In genomic region chr1:56817716-56818463, GRCh38 we compare ENCODE assay signal across 23 cellular contexts. TPM values are rescaled to one million over a fixed set of nuclear protein-coding genes. Genes with fewer than 3 reads are reported as not detected.
DNase-seq lines count a peak whose midpoint lies in the region; ATAC-seq, FAIRE-seq and TF ChIP-seq lines count a peak whose summit lies in the region.
"Had no signal": no experiment of that assay in that cellular context is flagged by ENCODE, and none has a peak within 500 bp of the region (broad histone marks: within the 10 kb centered on the region; RNA-seq: fewer than 3 reads in every experiment).

No MANE protein-coding gene starts in this region.

- in situ Hi-C loops in GM23248 (cut with MboI) (loop anchor here (25.0 kb wide), 1 partner anchor 1531 kb away; no protein-coding TSS in a partner anchor), gastrocnemius medialis (cut with MboI; ENCODE audit: low sequenced_read_pairs in 4 of 4) (no loop called here)

- 78 to 79% methylated on average over 6 of the region's 6 CpGs for WGBS in GM23248 (ENCODE audit: low coverage in 1 of 2, low lambda C conversion rate in 2 of 2, missing lambda C conversion rate in 2 of 2), 2 experiments
- 78 to 79% methylated on average over 6 of the region's 6 CpGs for WGBS in lower leg skin, 2 donors

- H3K4me2 ChIP-seq in GM23248 (ENCODE audit: unreplicated experiment): no peak overlapping the region

- H3F3A ChIP-seq in GM23248 (ENCODE audit: insufficient read depth): no peaks in the 10 kb centered on the region

- no peak overlapping the region for H3K27ac ChIP-seq in GM23248
- H3K27ac ChIP-seq in kidney (ENCODE audit: low read depth in 2 of 2, low read length in 2 of 2): peak overlapping the region; percentile 80 to 90
- H3K27ac ChIP-seq in gastrocnemius medialis: peak overlapping the region; percentile 76 to 88 (median 81)
- H3K27ac ChIP-seq: ascending aorta had no signal

- no peak overlapping the region for H3K9ac ChIP-seq in GM23248
- H3K9ac ChIP-seq in kidney (ENCODE audit: low read length in 2 of 2): no peak overlapping the region

- H3K36me3 ChIP-seq in GM23248 (ENCODE audit: low read depth): no peaks in the 10 kb centered on the region
- H3K36me3 ChIP-seq in kidney (ENCODE audit: control insufficient read depth in 1 of 2, insufficient read depth in 2 of 2, low read length in 2 of 2): no peaks in the 10 kb centered on the region
- H3K36me3 ChIP-seq in gastrocnemius medialis: no peaks in the 10 kb centered on the region
- H3K36me3 ChIP-seq: ascending aorta had no signal

- no peaks in the 10 kb centered on the region for H4K20me1 ChIP-seq in GM23248 (ENCODE audit: insufficient read depth)

- no peak overlapping the region for H2AFZ ChIP-seq in GM23248

- H3K27me3 ChIP-seq in GM23248 (replicated peaks; ENCODE audit: insufficient read depth) (no peaks in the 10 kb centered on the region), gastrocnemius medialis (no peaks in the 10 kb centered on the region)
- H3K27me3 ChIP-seq: ascending aorta had no signal

- no peak for FAIRE-seq in kidney (lab: Jason Lieb, UNC)
- no peak for FAIRE-seq in GM12892 (lab: Jason Lieb, UNC)
- FAIRE-seq: H1 had no signal

- H3K4me1 ChIP-seq in GM23248 (ENCODE audit: insufficient read depth) (peaks cover 4% of the 10 kb centered on the region; the same call in 1 of the 2 replicates), kidney (ENCODE audit: control insufficient read depth in 1 of 2, insufficient read depth in 1 of 2, low read depth in 1 of 2, low read length in 2 of 2) (peaks cover 0 to 13% of the 10 kb centered on the region in 2 donors), gastrocnemius medialis (peaks cover 28 to 44% of the 10 kb centered on the region in 2 donors)
- H3K4me1 ChIP-seq: ascending aorta had no signal

- H3K9me3 ChIP-seq in GM23248 (ENCODE audit: low read depth) (no peaks in the 10 kb centered on the region), kidney (ENCODE audit: control insufficient read depth in 1 of 2, low read length in 2 of 2) (no peaks in the 10 kb centered on the region), gastrocnemius medialis (no peaks in the 10 kb centered on the region)
- H3K9me3 ChIP-seq: ascending aorta had no signal

- H3K9me2 ChIP-seq in GM23248 (ENCODE audit: insufficient read depth): no peaks in the 10 kb centered on the region

- TF ChIP-seq POLR2A in gastrocnemius medialis (IDR thresholded peaks at IDR 0.05) (no peak), lower leg skin (IDR thresholded peaks at IDR 0.05) (no peak), GM12892 (IDR thresholded peaks at IDR 0.05; ENCODE audit: low read depth, low read length) (no peak)

- DNase-seq in GM23248: peak; percentile 28
- DNase-seq in cerebellar cortex (ENCODE audit: low spot score): peak; percentile 49
- no peak for DNase-seq in kidney
- peak in 1 of 2 donors; percentile 20 for DNase-seq in gastrocnemius medialis
- DNase-seq in lower leg skin (ENCODE audit: low spot score in 2 of 2): no peak
- DNase-seq in stimulated activated CD8-positive, alpha-beta memory T cell treated with anti-CD3 and anti-CD28 coated beads, Interleukin-4, amount 100 ng/mL, for 48 hours: no peak
- DNase-seq in GM12892 (ENCODE audit: insufficient read length): no peak
- DNase-seq: activated CD4-positive, alpha-beta T cell treated with anti-CD3 and anti-CD28 coated beads for 1 hour; AML-193; CD8-positive, alpha-beta T cell; DMS79; naive thymus-derived CD8-positive, alpha-beta T cell; NCI-H1092 treated with DMSO at 0.1 percent for 48 hours; stimulated activated CD4-positive, alpha-beta T cell treated with anti-CD3 and anti-CD28 coated beads, Interleukin-2, amount 100 ng/mL, for 48 hours; stimulated activated naive CD8-positive, alpha-beta T cell treated with anti-CD3 and anti-CD28 coated beads, Interleukin-15, Interleukin-2, amounts not matched to agents 100 U/mL and 50 U/mL, for 24 hours; T-cell had no signal

- ATAC-seq in gastrocnemius medialis (peak; percentile 24 to 36), GM21367 (IDR thresholded peaks at IDR 0.05; ENCODE audit: unreplicated experiment) (no peak)
- ATAC-seq: CD8-positive, alpha-beta T cell; stimulated activated naive CD8-positive, alpha-beta T cell treated with anti-CD3 and anti-CD28 coated beads, Interleukin-15, Interleukin-2, amounts not matched to agents 100 U/mL and 50 U/mL, for 24 hours; T-cell had no signal

- TF ChIP-seq CTCF in kidney (IDR thresholded peaks at IDR 0.05; ENCODE audit: borderline replicate concordance, extremely low read depth, insufficient read depth): no peak
- TF ChIP-seq CTCF in gastrocnemius medialis (IDR thresholded peaks at IDR 0.05 in 4 of 5, conservative IDR thresholded peaks at IDR 0.05 in 1 of 5): no peak
- TF ChIP-seq CTCF in lower leg skin (IDR thresholded peaks at IDR 0.05): no peak

- intact Hi-C loops in kidney (cut with DNase I) (no loop called here), gastrocnemius medialis (cut with DNase I; ENCODE audit: low total_unique reads) (loop anchor here (5.0 to 10.0 kb wide), 3 partner anchors 171 to 1533 kb away; partner anchors contain the start of gene PRKAA2), lower leg skin (cut with DNase I; ENCODE audit: low total_unique reads) (no loop called here)

- H3K79me2 ChIP-seq in GM23248 (ENCODE audit: insufficient read depth): no peaks in the 10 kb centered on the region

- no peak overlapping the region for H3K4me3 ChIP-seq in GM23248
- peak overlapping the region in 1 of 2 donors; percentile 13 for H3K4me3 ChIP-seq in kidney (ENCODE audit: low read length in 2 of 2)
- H3K4me3 ChIP-seq in gastrocnemius medialis: peak overlapping the region in 2 of 4 donors; percentile 2 to 24
- no peak overlapping the region for H3K4me3 ChIP-seq in lower leg skin (ENCODE audit: low read depth, poor library complexity, severe bottlenecking)
- H3K4me3 ChIP-seq: ascending aorta had no signal

RNA-seq across cellular contexts. Expression of gene FYB2, which starts 1.3 kb away (rescaled TPM):
- total RNA-seq in GM23248 (2014; rRNA removed; shearing (Covaris generic)): not detected in 2 replicates
- polyA plus RNA-seq in GM23248 (2016; fragmentation: Nextera tagmentation; extraction: Ambion mirVana) (not detected in 2 replicates), kidney (ENCODE audit: insufficient read depth, low read depth, low replicate concordance) (7.9 TPM)
- total RNA-seq in kidney (5.5 TPM), gastrocnemius medialis (10 to 100 TPM in 1 of 4 donors, 1 to 10 TPM in 3; 1.0 to 14.2 (median 1.7) TPM), lower leg skin (under 1 TPM in 1 of 4 donors, not detected in 3; 0.19 TPM)
- polyA plus RNA-seq in GM12892 (2012; ENCODE audit: missing spikeins): not detected
- total RNA-seq: activated naive CD4-positive, alpha-beta T cell treated with anti-CD3 and anti-CD28 coated beads, Interleukin-2, amount 50 U/mL, for 72 hours; ascending aorta; CD8-positive, alpha-beta T cell; epithelial cell of proximal tubule; naive thymus-derived CD8-positive, alpha-beta T cell; OCI-LY7; T-cell had no signal
- polyA plus RNA-seq: naive thymus-derived CD8-positive, alpha-beta T cell had no signal

RNA-seq across cellular contexts. Expression of gene C8A, which starts 36.7 kb away (rescaled TPM):
- not detected in 2 replicates for total RNA-seq in GM23248 (2014; rRNA removed; shearing (Covaris generic))
- polyA plus RNA-seq in GM23248 (2016; fragmentation: Nextera tagmentation; extraction: Ambion mirVana) (not detected in 2 replicates), kidney (ENCODE audit: insufficient read depth, low read depth, low replicate concordance) (not detected)
- total RNA-seq in kidney (0.09 TPM), gastrocnemius medialis (under 1 TPM in 2 of 4 donors, not detected in 2; 0.20 to 0.40 TPM), lower leg skin (not detected)
- polyA plus RNA-seq in GM12892 (2012; ENCODE audit: missing spikeins): not detected
- total RNA-seq: activated naive CD4-positive, alpha-beta T cell treated with anti-CD3 and anti-CD28 coated beads, Interleukin-2, amount 50 U/mL, for 72 hours; CD8-positive, alpha-beta T cell; epithelial cell of proximal tubule; H1; left cardiac atrium; naive thymus-derived CD8-positive, alpha-beta T cell; OCI-LY7 had no signal
- polyA plus RNA-seq: H1; naive thymus-derived CD8-positive, alpha-beta T cell had no signal

Comparison
In these comparisons a context has a peak if more than half of its experiments do, and no peak if none do; other contexts are left out.
1. DNase-seq: peak in GM23248 (single experiment) and cerebellar cortex (single experiment); none in kidney (single experiment), lower leg skin (0 of 2), stimulated activated CD8-positive, alpha-beta memory T cell treated with anti-CD3 and anti-CD28 coated beads, Interleukin-4, amount 100 ng/mL, for 48 hours (single experiment) and GM12892 (single experiment).